15 cellular contexts compared by ENCODE assay signal in the genomic region with DNA sequence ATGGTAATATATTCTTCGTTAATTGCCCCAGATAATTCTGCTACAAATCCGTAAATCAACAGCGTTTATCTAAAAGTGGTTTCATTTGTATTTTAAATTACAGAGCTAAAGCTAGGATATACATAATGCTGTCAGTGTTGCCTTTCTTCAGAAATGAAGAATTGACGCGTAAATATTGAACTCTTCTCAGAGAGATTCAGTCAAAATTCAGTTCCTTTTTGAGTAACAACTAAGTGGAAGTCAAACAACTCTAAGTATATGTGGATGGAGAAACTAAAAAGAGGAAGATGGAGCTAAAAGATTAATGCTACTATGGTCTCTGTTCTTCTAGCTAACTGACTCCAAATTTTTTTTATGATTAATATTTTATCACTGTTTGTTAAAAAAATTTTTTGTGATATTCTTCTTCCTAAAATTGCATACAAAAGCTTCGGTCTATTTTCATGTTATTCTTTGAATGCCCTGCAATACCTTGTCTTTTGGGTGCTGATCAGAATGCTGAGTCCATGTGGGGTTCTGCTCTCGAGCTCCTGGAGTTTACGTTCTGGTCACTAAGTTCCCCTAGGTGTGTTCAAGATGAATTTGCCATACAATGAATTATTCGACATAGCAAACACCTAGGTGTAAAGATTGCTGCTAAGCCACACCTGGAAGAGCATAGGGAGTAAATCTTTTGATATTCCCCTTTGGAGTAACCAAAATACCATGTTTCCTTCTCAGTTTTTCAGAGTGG. TPM values are rescaled to one million over a fixed set of nuclear protein-coding genes. Genes with fewer than 3 reads are reported as not detected.
DNase-seq lines count a peak whose midpoint lies in the region; ATAC-seq and TF ChIP-seq lines count a peak whose summit lies in the region.
"Had no signal": no experiment of that assay in that cellular context is flagged by ENCODE, and none has a peak within 500 bp of the region (broad histone marks: within the 10 kb centered on the region; RNA-seq: fewer than 3 reads in every experiment).

No MANE protein-coding gene starts in this region.

- ATAC-seq in GM21723 (IDR thresholded peaks at IDR 0.05; ENCODE audit: unreplicated experiment) = peak; percentile 58
- peak; percentile 57 for ATAC-seq in HG03442 (IDR thresholded peaks at IDR 0.05; ENCODE audit: unreplicated experiment)
- ATAC-seq: A549, gastrocnemius medialis, left cardiac atrium had no signal

- no peaks in the 10 kb centered on the region for H3K27me3 Mint-ChIP-seq in activated CD4-positive, alpha-beta memory T cell treated with anti-CD3 and anti-CD28 coated beads for 36 hours
- no peaks in the 10 kb centered on the region for H3K27me3 Mint-ChIP-seq in activated CD4-positive, alpha-beta memory T cell treated with anti-CD3 and anti-CD28 coated beads, Interleukin-2, amount 10 ng/mL, durations not matched to agents 7 days and 5 days
- H3K27me3 Mint-ChIP-seq in nephron (ENCODE audit: low read depth) = no peaks in the 10 kb centered on the region

- peak overlapping the region; percentile 64 for H3K27ac Mint-ChIP-seq in activated CD4-positive, alpha-beta memory T cell treated with anti-CD3 and anti-CD28 coated beads for 36 hours
- no peak overlapping the region for H3K27ac Mint-ChIP-seq in activated CD4-positive, alpha-beta memory T cell treated with anti-CD3 and anti-CD28 coated beads, Interleukin-2, amount 10 ng/mL, durations not matched to agents 7 days and 5 days
- H3K27ac Mint-ChIP-seq in nephron = peak overlapping the region in 2 of 3 experiments; percentile 61 to 98

- no peak overlapping the region for H3K4me3 Mint-ChIP-seq in activated CD4-positive, alpha-beta memory T cell treated with anti-CD3 and anti-CD28 coated beads for 36 hours
- no peak overlapping the region for H3K4me3 Mint-ChIP-seq in activated CD4-positive, alpha-beta memory T cell treated with anti-CD3 and anti-CD28 coated beads, Interleukin-2, amount 10 ng/mL, durations not matched to agents 7 days and 5 days
- H3K4me3 Mint-ChIP-seq in nephron = no peak overlapping the region

- peaks cover 85% of the 10 kb centered on the region for H3K4me1 Mint-ChIP-seq in activated CD4-positive, alpha-beta memory T cell treated with anti-CD3 and anti-CD28 coated beads for 36 hours (ENCODE audit: low read depth)
- H3K4me1 Mint-ChIP-seq in activated CD4-positive, alpha-beta memory T cell treated with anti-CD3 and anti-CD28 coated beads, Interleukin-2, amount 10 ng/mL, durations not matched to agents 7 days and 5 days = peaks cover 47% of the 10 kb centered on the region
- peaks cover 23% of the 10 kb centered on the region for H3K4me1 Mint-ChIP-seq in nephron

- CTCF ChIA-PET in activated CD4-positive, alpha-beta memory T cell treated with anti-CD3 and anti-CD28 coated beads for 36 hours (lab: Charles Lee) = interaction anchor here (0.6 to 1.2 kb wide), 6 partner anchors 10 to 484 kb away, joined by 3 to 10 read pairs (median 4); no protein-coding TSS in a partner anchor
- CTCF ChIA-PET in activated CD4-positive, alpha-beta memory T cell treated with anti-CD3 and anti-CD28 coated beads, Interleukin-2, amount 10 ng/mL, durations not matched to agents 7 days and 5 days (lab: Charles Lee) = interaction anchor here (1.0 to 1.5 kb wide), 2 partner anchors 15 to 274 kb away, joined by 3 read pairs; no protein-coding TSS in a partner anchor

- no peak for DNase-seq in activated CD4-positive, alpha-beta memory T cell treated with anti-CD3 and anti-CD28 coated beads for 36 hours
- DNase-seq in activated CD4-positive, alpha-beta memory T cell treated with anti-CD3 and anti-CD28 coated beads, Interleukin-2, amount 10 ng/mL, durations not matched to agents 7 days and 5 days = no peak
- DNase-seq in mucosa of gallbladder (ENCODE audit: low spot score) (no peak), NCI-H1417 (lab: John Stamatoyannopoulos, UW) (no peak), NCI-H2227 treated with DMSO at 0.1 percent for 48 hours (lab: John Stamatoyannopoulos, UW) (no peak)
- DNase-seq: activated naive CD4-positive, alpha-beta T cell; DMS79 treated with DMSO at 0.1 percent for 48 hours; gastrocnemius medialis; left cardiac atrium; NCI-H1417 treated with DMSO at 0.1 percent for 48 hours; nucleus accumbens had no signal

- POLR2A ChIA-PET in activated CD4-positive, alpha-beta memory T cell treated with anti-CD3 and anti-CD28 coated beads for 36 hours (lab: Charles Lee) = interaction anchor here (0.6 kb wide), 1 partner anchor 19 kb away, joined by 3 read pairs; no protein-coding TSS in a partner anchor
- POLR2A ChIA-PET in activated CD4-positive, alpha-beta memory T cell treated with anti-CD3 and anti-CD28 coated beads, Interleukin-2, amount 10 ng/mL, durations not matched to agents 7 days and 5 days (lab: Charles Lee) = interaction anchor here (0.8 to 1.5 kb wide), 4 partner anchors 11 to 20 kb away, joined by 4 to 6 read pairs (median 4); no protein-coding TSS in a partner anchor

- intact Hi-C loops in activated CD4-positive, alpha-beta memory T cell treated with anti-CD3 and anti-CD28 coated beads for 36 hours (cut with micrococcal nuclease) = loop anchor here (2.0 kb wide), 1 partner anchor 14 kb away; no protein-coding TSS in a partner anchor

- H3K9me3 Mint-ChIP-seq in activated CD4-positive, alpha-beta memory T cell treated with anti-CD3 and anti-CD28 coated beads for 36 hours = no peaks in the 10 kb centered on the region
- H3K9me3 Mint-ChIP-seq in activated CD4-positive, alpha-beta memory T cell treated with anti-CD3 and anti-CD28 coated beads, Interleukin-2, amount 10 ng/mL, durations not matched to agents 7 days and 5 days = no peaks in the 10 kb centered on the region
- H3K9me3 Mint-ChIP-seq in nephron = no peaks in the 10 kb centered on the region

- peaks cover 50% of the 10 kb centered on the region for H3K36me3 Mint-ChIP-seq in activated CD4-positive, alpha-beta memory T cell treated with anti-CD3 and anti-CD28 coated beads for 36 hours
- peaks cover 72% of the 10 kb centered on the region for H3K36me3 Mint-ChIP-seq in activated CD4-positive, alpha-beta memory T cell treated with anti-CD3 and anti-CD28 coated beads, Interleukin-2, amount 10 ng/mL, durations not matched to agents 7 days and 5 days (ENCODE audit: low read depth)
- H3K36me3 Mint-ChIP-seq in nephron (ENCODE audit: low read depth) = peaks cover 18% of the 10 kb centered on the region

- TF ChIP-seq CTCF in nephron (IDR thresholded peaks at IDR 0.05; ENCODE audit: unreplicated experiment in 3 of 3) = no peak

RNA-seq across cellular contexts. Expression of a gene that starts 20.7 kb away (rescaled TPM):
- total RNA-seq in activated CD4-positive, alpha-beta memory T cell treated with anti-CD3 and anti-CD28 coated beads for 36 hours = 10 to 100 TPM; 78.0 to 82.3 TPM
- 10 to 100 TPM; 85.8 to 90.7 TPM for total RNA-seq in activated CD4-positive, alpha-beta memory T cell treated with anti-CD3 and anti-CD28 coated beads, Interleukin-2, amount 10 ng/mL, durations not matched to agents 7 days and 5 days
- 13.7 TPM for total RNA-seq in mucosa of gallbladder
